1 cellular context compared by ENCODE assay signal in genomic region chr3:52704611-52705437, GRCh38.
TF ChIP-seq lines count a peak whose summit lies in the region.

No MANE protein-coding gene starts in this region.

TF ChIP-seq in HepG2, 621 proteins besides CTCF, POLR2A, EP300 and RAD21 (continued from another document and continues in another):
- TF ChIP-seq BRF2 (CRISPR knock-in tag; IDR thresholded peaks at IDR 0.05), result no peak; the same call in 1 of the 2 replicates
- TF ChIP-seq ZNF547 (CRISPR knock-in tag; IDR thresholded peaks at IDR 0.05), result 0 out of 2 replicates have a peak, but pooled peaks have one; percentile 39
- TF ChIP-seq ZNF792 (CRISPR knock-in tag; IDR thresholded peaks at IDR 0.05), result no peak
- peak; percentile 24 for TF ChIP-seq RBM22 (optimal IDR thresholded peaks at IDR 0.05; ENCODE audit: low read length)
- no peak for TF ChIP-seq ZNF773 (CRISPR knock-in tag; IDR thresholded peaks at IDR 0.05; ENCODE audit: borderline replicate concordance)
- TF ChIP-seq NFIB (CRISPR knock-in tag; IDR thresholded peaks at IDR 0.05; ENCODE audit: borderline replicate concordance), result no peak
- TF ChIP-seq SNRNP70 (IDR thresholded peaks at IDR 0.05; ENCODE audit: low read depth, low read length), result no peak
- TF ChIP-seq POLR2AphosphoS5 (IDR thresholded peaks at IDR 0.05; ENCODE audit: low read depth, low read length), result peak; percentile 74
- TF ChIP-seq TBL1XR1 (IDR thresholded peaks at IDR 0.05; ENCODE audit: borderline replicate concordance, low read length, partially characterized antibody), result no peak
- peak; percentile 84 for TF ChIP-seq BORCS8-MEF2B (CRISPR knock-in tag; IDR thresholded peaks at IDR 0.05)
- TF ChIP-seq JDP2 (CRISPR knock-in tag; IDR thresholded peaks at IDR 0.05; ENCODE audit: borderline replicate concordance), result no peak
- TF ChIP-seq HMGA1 (CRISPR knock-in tag; conservative IDR thresholded peaks at IDR 0.05), result no peak
- TF ChIP-seq HNRNPUL1 (IDR thresholded peaks at IDR 0.05; ENCODE audit: low read depth, low read length), result no peak
- peak; percentile 83; the same call in 1 of the 2 replicates for TF ChIP-seq RERE (CRISPR knock-in tag; IDR thresholded peaks at IDR 0.05; ENCODE audit: low read depth)
- no peak for TF ChIP-seq ZNF616 (CRISPR knock-in tag; IDR thresholded peaks at IDR 0.05; ENCODE audit: low read depth)
- no peak for TF ChIP-seq SRSF4 (IDR thresholded peaks at IDR 0.05; ENCODE audit: low read depth, low read length, poor library complexity, severe bottlenecking)
- TF ChIP-seq LCORL (IDR thresholded peaks at IDR 0.05), result no peak
- TF ChIP-seq LCORL (CRISPR knock-in tag; IDR thresholded peaks at IDR 0.05), result peak; percentile 82
- TF ChIP-seq, protein P1, sequence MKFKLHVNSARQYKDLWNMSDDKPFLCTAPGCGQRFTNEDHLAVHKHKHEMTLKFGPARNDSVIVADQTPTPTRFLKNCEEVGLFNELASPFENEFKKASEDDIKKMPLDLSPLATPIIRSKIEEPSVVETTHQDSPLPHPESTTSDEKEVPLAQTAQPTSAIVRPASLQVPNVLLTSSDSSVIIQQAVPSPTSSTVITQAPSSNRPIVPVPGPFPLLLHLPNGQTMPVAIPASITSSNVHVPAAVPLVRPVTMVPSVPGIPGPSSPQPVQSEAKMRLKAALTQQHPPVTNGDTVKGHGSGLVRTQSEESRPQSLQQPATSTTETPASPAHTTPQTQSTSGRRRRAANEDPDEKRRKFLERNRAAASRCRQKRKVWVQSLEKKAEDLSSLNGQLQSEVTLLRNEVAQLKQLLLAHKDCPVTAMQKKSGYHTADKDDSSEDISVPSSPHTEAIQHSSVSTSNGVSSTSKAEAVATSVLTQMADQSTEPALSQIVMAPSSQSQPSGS (CRISPR knock-in tag; IDR thresholded peaks at IDR 0.05), result peak; percentile 81
- TF ChIP-seq BHLHE40 (IDR thresholded peaks at IDR 0.05; ENCODE audit: low read length), result peak; percentile 99
- no peak for TF ChIP-seq ZBTB1 (CRISPR knock-in tag; IDR thresholded peaks at IDR 0.05; ENCODE audit: borderline replicate concordance)
- TF ChIP-seq NFYC (CRISPR knock-in tag; IDR thresholded peaks at IDR 0.05), result no peak
- no peak for TF ChIP-seq ATF7 (IDR thresholded peaks at IDR 0.05)
- TF ChIP-seq ATF7 (CRISPR knock-in tag; IDR thresholded peaks at IDR 0.05), result peak; percentile 72; the same call in 1 of the 2 replicates
- peak; percentile 14; the same call in 1 of the 2 replicates for TF ChIP-seq ZMYM3 (CRISPR knock-in tag; IDR thresholded peaks at IDR 0.05)
- TF ChIP-seq RFX5 (IDR thresholded peaks at IDR 0.05; ENCODE audit: low read depth, low read length), result 0 out of 2 replicates have a peak, but pooled peaks have one; percentile 49
- TF ChIP-seq ZUFSP (CRISPR knock-in tag; IDR thresholded peaks at IDR 0.05; ENCODE audit: borderline replicate concordance), result no peak
- TF ChIP-seq ATF1 (CRISPR knock-in tag; IDR thresholded peaks at IDR 0.05), result no peak
- TF ChIP-seq NFIC (IDR thresholded peaks at IDR 0.05; ENCODE audit: low read length), result peak; percentile 74; the same call in 1 of the 2 replicates
- TF ChIP-seq MTF1 (CRISPR knock-in tag; IDR thresholded peaks at IDR 0.05), result no peak
- TF ChIP-seq, protein P2, sequence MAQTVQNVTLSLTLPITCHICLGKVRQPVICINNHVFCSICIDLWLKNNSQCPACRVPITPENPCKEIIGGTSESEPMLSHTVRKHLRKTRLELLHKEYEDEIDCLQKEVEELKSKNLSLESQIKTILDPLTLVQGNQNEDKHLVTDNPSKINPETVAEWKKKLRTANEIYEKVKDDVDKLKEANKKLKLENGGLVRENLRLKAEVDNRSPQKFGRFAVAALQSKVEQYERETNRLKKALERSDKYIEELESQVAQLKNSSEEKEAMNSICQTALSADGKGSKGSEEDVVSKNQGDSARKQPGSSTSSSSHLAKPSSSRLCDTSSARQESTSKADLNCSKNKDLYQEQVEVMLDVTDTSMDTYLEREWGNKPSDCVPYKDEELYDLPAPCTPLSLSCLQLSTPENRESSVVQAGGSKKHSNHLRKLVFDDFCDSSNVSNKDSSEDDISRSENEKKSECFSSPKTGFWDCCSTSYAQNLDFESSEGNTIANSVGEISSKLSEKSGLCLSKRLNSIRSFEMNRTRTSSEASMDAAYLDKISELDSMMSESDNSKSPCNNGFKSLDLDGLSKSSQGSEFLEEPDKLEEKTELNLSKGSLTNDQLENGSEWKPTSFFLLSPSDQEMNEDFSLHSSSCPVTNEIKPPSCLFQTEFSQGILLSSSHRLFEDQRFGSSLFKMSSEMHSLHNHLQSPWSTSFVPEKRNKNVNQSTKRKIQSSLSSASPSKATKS (CRISPR knock-in tag; IDR thresholded peaks at IDR 0.05), result no peak
- TF ChIP-seq U2AF2 (IDR thresholded peaks at IDR 0.05; ENCODE audit: low read depth, low read length), result no peak; the same call in 1 of the 2 replicates
- no peak for TF ChIP-seq ZNF841 (CRISPR knock-in tag; IDR thresholded peaks at IDR 0.05; ENCODE audit: borderline replicate concordance)
- TF ChIP-seq ZNF713 (CRISPR knock-in tag; IDR thresholded peaks at IDR 0.05), result no peak
- TF ChIP-seq, protein P3, sequence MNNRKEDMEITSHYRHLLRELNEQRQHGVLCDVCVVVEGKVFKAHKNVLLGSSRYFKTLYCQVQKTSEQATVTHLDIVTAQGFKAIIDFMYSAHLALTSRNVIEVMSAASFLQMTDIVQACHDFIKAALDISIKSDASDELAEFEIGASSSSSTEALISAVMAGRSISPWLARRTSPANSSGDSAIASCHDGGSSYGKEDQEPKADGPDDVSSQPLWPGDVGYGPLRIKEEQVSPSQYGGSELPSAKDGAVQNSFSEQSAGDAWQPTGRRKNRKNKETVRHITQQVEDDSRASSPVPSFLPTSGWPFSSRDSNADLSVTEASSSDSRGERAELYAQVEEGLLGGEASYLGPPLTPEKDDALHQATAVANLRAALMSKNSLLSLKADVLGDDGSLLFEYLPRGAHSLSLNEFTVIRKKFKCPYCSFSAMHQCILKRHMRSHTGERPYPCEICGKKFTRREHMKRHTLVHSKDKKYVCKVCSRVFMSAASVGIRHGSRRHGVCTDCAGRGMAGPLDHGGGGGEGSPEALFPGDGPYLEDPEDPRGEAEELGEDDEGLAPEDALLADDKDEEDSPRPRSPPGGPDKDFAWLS (CRISPR knock-in tag; IDR thresholded peaks at IDR 0.05; ENCODE audit: borderline replicate concordance), result no peak
- peak; percentile 89; the same call in 1 of the 2 replicates for TF ChIP-seq NCOR1 (IDR thresholded peaks at IDR 0.05; ENCODE audit: borderline replicate concordance, low read length)
- TF ChIP-seq, protein P4, sequence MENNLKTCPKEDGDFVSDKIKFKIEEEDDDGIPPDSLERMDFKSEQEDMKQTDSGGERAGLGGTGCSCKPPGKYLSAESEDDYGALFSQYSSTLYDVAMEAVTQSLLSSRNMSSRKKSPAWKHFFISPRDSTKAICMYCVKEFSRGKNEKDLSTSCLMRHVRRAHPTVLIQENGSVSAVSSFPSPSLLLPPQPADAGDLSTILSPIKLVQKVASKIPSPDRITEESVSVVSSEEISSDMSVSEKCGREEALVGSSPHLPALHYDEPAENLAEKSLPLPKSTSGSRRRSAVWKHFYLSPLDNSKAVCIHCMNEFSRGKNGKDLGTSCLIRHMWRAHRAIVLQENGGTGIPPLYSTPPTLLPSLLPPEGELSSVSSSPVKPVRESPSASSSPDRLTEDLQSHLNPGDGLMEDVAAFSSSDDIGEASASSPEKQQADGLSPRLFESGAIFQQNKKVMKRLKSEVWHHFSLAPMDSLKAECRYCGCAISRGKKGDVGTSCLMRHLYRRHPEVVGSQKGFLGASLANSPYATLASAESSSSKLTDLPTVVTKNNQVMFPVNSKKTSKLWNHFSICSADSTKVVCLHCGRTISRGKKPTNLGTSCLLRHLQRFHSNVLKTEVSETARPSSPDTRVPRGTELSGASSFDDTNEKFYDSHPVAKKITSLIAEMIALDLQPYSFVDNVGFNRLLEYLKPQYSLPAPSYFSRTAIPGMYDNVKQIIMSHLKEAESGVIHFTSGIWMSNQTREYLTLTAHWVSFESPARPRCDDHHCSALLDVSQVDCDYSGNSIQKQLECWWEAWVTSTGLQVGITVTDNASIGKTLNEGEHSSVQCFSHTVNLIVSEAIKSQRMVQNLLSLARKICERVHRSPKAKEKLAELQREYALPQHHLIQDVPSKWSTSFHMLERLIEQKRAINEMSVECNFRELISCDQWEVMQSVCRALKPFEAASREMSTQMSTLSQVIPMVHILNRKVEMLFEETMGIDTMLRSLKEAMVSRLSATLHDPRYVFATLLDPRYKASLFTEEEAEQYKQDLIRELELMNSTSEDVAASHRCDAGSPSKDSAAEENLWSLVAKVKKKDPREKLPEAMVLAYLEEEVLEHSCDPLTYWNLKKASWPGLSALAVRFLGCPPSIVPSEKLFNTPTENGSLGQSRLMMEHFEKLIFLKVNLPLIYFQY (CRISPR knock-in tag; IDR thresholded peaks at IDR 0.05; ENCODE audit: borderline replicate concordance), result no peak; the same call in 1 of the 2 replicates
- TF ChIP-seq ZNF644 (CRISPR knock-in tag; IDR thresholded peaks at IDR 0.05; ENCODE audit: low read depth), result 0 out of 2 replicates have a peak, but pooled peaks have one; percentile 27
- TF ChIP-seq ZNF766 (CRISPR knock-in tag; IDR thresholded peaks at IDR 0.05; ENCODE audit: borderline replicate concordance), result no peak
- TF ChIP-seq ZNF605 (CRISPR knock-in tag; IDR thresholded peaks at IDR 0.05), result no peak; the same call in 1 of the 2 replicates
- TF ChIP-seq SIN3A (IDR thresholded peaks at IDR 0.05; ENCODE audit: borderline replicate concordance, low read depth, low read length), result peak; percentile 90
- no peak for TF ChIP-seq ZNF776 (CRISPR knock-in tag; IDR thresholded peaks at IDR 0.05)
- TF ChIP-seq NR2C2 (CRISPR knock-in tag; IDR thresholded peaks at IDR 0.05; ENCODE audit: borderline replicate concordance), result peak; percentile 87
- TF ChIP-seq ZNF205 (CRISPR knock-in tag; IDR thresholded peaks at IDR 0.05), result peak; percentile 65; the same call in 1 of the 2 replicates
- TF ChIP-seq ZNF446 (CRISPR knock-in tag; IDR thresholded peaks at IDR 0.05), result no peak
- peak; percentile 36; the same call in 1 of the 2 replicates for TF ChIP-seq TFDP1 (CRISPR knock-in tag; IDR thresholded peaks at IDR 0.05; ENCODE audit: borderline replicate concordance)
- no peak for TF ChIP-seq FOXP1 (IDR thresholded peaks at IDR 0.05)
- TF ChIP-seq FOXP1 (CRISPR knock-in tag; IDR thresholded peaks at IDR 0.05), result peak; percentile 93
- TF ChIP-seq ZNF317 (CRISPR knock-in tag; IDR thresholded peaks at IDR 0.05), result 0 out of 2 replicates have a peak, but pooled peaks have one; percentile 6
- 0 out of 2 replicates have a peak, but pooled peaks have one; percentile 12 for TF ChIP-seq HES4 (CRISPR knock-in tag; IDR thresholded peaks at IDR 0.05; ENCODE audit: borderline replicate concordance)
